ENCODE assay signal across 27 cellular contexts in genomic region chr1:24098907-24099637, GRCh38. TPM values are rescaled to one million over a fixed set of nuclear protein-coding genes. Genes with fewer than 3 reads are reported as not detected.
DNase-seq lines count a peak whose midpoint lies in the region; ATAC-seq, FAIRE-seq and TF ChIP-seq lines count a peak whose summit lies in the region.
"Had no signal": no experiment of that assay in that cellular context is flagged by ENCODE, and none has a peak within 500 bp of the region (broad histone marks: within the 10 kb centered on the region; RNA-seq: fewer than 3 reads in every experiment).

No MANE protein-coding gene starts in this region.

- H3K9me3 ChIP-seq in H9 (ENCODE audit: control insufficient read depth, low read depth, low read length) (no peaks in the 10 kb centered on the region), K562 (replicated peaks; ENCODE audit: control insufficient read depth, insufficient read depth, low read depth, low read length) (no peaks in the 10 kb centered on the region), lower lobe of right lung (no peaks in the 10 kb centered on the region), upper lobe of right lung (no peaks in the 10 kb centered on the region)
- H3K9me3 ChIP-seq: BE2C, left lung, thoracic aorta had no signal

- WGBS in H9 (ENCODE audit: extremely low coverage, insufficient read length, low lambda C conversion rate) = no CpG with 5 or more reads among the region's 13 CpGs
- WGBS in K562 (ENCODE audit: insufficient coverage, low coverage, missing lambda C conversion rate) = 8% methylated on average over 13 of the region's 13 CpGs

- no peak overlapping the region for H2AK5ac ChIP-seq in H9 (ENCODE audit: insufficient read length, low read length)

- H2AFZ ChIP-seq in H9 (ENCODE audit: low read length) (no peak overlapping the region), K562 (ENCODE audit: low read depth, low read length) (no peak overlapping the region)

- H2BK12ac ChIP-seq in H9 (ENCODE audit: insufficient read length, low read depth, low read length) = no peak overlapping the region

- no peak overlapping the region for H2BK5ac ChIP-seq in H9 (ENCODE audit: insufficient read length, low read length)

- in situ Hi-C loops in K562 (cut with MboI) = no loop called here

- H3K9me1 ChIP-seq in K562 (ENCODE audit: control insufficient read depth, insufficient read depth, low read length) = peaks cover 5% of the 10 kb centered on the region

- CTCF ChIA-PET in K562 (lab: Yijun Ruan, JAX; ENCODE audit: low intra/inter-chr PET ratio) = no interaction called here

- intact Hi-C loops in K562 (cut with micrococcal nuclease) (no loop called here), lower lobe of right lung (cut with DNase I) (no loop called here), upper lobe of right lung (cut with DNase I) (no loop called here)

- H3K79me1 ChIP-seq in H9 (ENCODE audit: insufficient read depth, low read depth, low read length, poor library complexity, severe bottlenecking) = no peaks in the 10 kb centered on the region

- H3T11ph ChIP-seq in H9 (ENCODE audit: low read length) = no peak overlapping the region

- no peak overlapping the region for H4K5ac ChIP-seq in H9 (ENCODE audit: insufficient read length, low read depth, low read length)

- H3K27me3 ChIP-seq in H9 (ENCODE audit: insufficient read depth, low read length) (no peaks in the 10 kb centered on the region), K562 (ENCODE audit: control insufficient read depth in 2 of 2, insufficient read depth in 2 of 2, low read length in 2 of 2) (peaks cover 45 to 86% of the 10 kb centered on the region in 2 experiments), lower lobe of right lung (ENCODE audit: low read depth) (no peaks in the 10 kb centered on the region), upper lobe of right lung (no peaks in the 10 kb centered on the region)
- H3K27me3 ChIP-seq: BE2C had no signal

- no peak overlapping the region for H4K91ac ChIP-seq in H9 (ENCODE audit: insufficient read length, low read depth, low read length)

- no peaks in the 10 kb centered on the region for H3K9me3 Mint-ChIP-seq in H9
- H3K9me3 Mint-ChIP-seq in progenitor cell of endocrine pancreas (ENCODE audit: low read depth) = no peaks in the 10 kb centered on the region
- H3K9me3 Mint-ChIP-seq: activated CD8-positive, alpha-beta T cell treated with anti-CD3 and anti-CD28 coated beads for 36 hours; activated naive CD4-positive, alpha-beta T cell treated with anti-CD3 and anti-CD28 coated beads, Interleukin-2, amount 10 ng/mL, durations not matched to agents 7 days and 5 days; brain; CD8-positive, alpha-beta T cell; IgD-negative memory B cell; immature natural killer cell; naive B cell; stimulated activated naive CD8-positive, alpha-beta T cell treated with anti-CD3 and anti-CD28 coated beads, Interleukin-15, amount 100 ng/mL, for 72 hours had no signal

- H3K27ac Mint-ChIP-seq in H9 = peak overlapping the region in 2 of 3 experiments; percentile 73 to 89; a peak in 3 of 7 replicates
- H3K27ac Mint-ChIP-seq in progenitor cell of endocrine pancreas = peak overlapping the region; percentile 87
- H3K27ac Mint-ChIP-seq: activated CD4-positive, alpha-beta T cell treated with anti-CD3 and anti-CD28 coated beads for 36 hours; activated CD8-positive, alpha-beta T cell treated with anti-CD3 and anti-CD28 coated beads for 36 hours; activated naive CD4-positive, alpha-beta T cell treated with anti-CD3 and anti-CD28 coated beads, Interleukin-2, amount 10 ng/mL, durations not matched to agents 7 days and 5 days; CD8-positive, alpha-beta T cell; immature natural killer cell; stimulated activated naive CD8-positive, alpha-beta T cell treated with anti-CD3 and anti-CD28 coated beads, Interleukin-15, amount 100 ng/mL, for 72 hours had no signal

- no peak overlapping the region for H3K14ac ChIP-seq in H9 (ENCODE audit: insufficient read depth, low read length)

- TF ChIP-seq RAD21 in K562 (CRISPR knock-in tag; conservative IDR thresholded peaks at IDR 0.05 in 1 of 2, IDR thresholded peaks at IDR 0.05 in 1 of 2) = no peak

- no peak overlapping the region for H3K4ac ChIP-seq in H9 (ENCODE audit: low read depth, low read length)

- no peaks in the 10 kb centered on the region for H4K20me1 ChIP-seq in H9 (ENCODE audit: control insufficient read depth, insufficient read depth, insufficient read length)
- H4K20me1 ChIP-seq in K562 (replicated peaks; ENCODE audit: control insufficient read depth, insufficient read depth, low read length) = peaks cover 16% of the 10 kb centered on the region

- DNase-seq in H9 (no peak), K562 (ENCODE audit: extremely low read depth in 1 of 4, low spot score in 3 of 4) (no peak), lower lobe of right lung (peak; percentile 14), progenitor cell of endocrine pancreas (ENCODE audit: low spot score, unreplicated experiment) (no peak), upper lobe of right lung (no peak)
- DNase-seq in stimulated activated CD4-positive, alpha-beta T cell treated with anti-CD3 and anti-CD28 coated beads, Interleukin-2, amount 100 ng/mL, for 24 hours = no peak
- DNase-seq: activated CD4-positive, alpha-beta T cell treated with anti-CD3 and anti-CD28 coated beads for 36 hours; activated CD8-positive, alpha-beta T cell treated with anti-CD3 and anti-CD28 coated beads for 36 hours; activated naive CD4-positive, alpha-beta T cell treated with anti-CD3 and anti-CD28 coated beads, Interleukin-2, amount 10 ng/mL, durations not matched to agents 7 days and 5 days; BE2C; CD8-positive, alpha-beta T cell; DMS 273 treated with DMSO at 0.1 percent for 48 hours; immature natural killer cell; left lung; naive B cell; NCI-H146; NCI-H2107; occipital lobe; SIG-M5; stimulated activated CD8-positive, alpha-beta memory T cell treated with anti-CD3 and anti-CD28 coated beads, Interleukin-4, amount 100 ng/mL, for 48 hours; stimulated activated naive CD8-positive, alpha-beta T cell treated with anti-CD3 and anti-CD28 coated beads, Interleukin-15, amount 100 ng/mL, for 72 hours; SW 1271; T-helper 9 cell had no signal

- no peak overlapping the region for H3K27ac ChIP-seq in H9 (ENCODE audit: insufficient read length, low read depth, low read length)
- H3K27ac ChIP-seq in K562 (ENCODE audit: extremely low read depth, low read depth, low read length) = no peak overlapping the region
- no peak overlapping the region for H3K27ac ChIP-seq in lower lobe of right lung
- no peak overlapping the region for H3K27ac ChIP-seq in upper lobe of right lung
- H3K27ac ChIP-seq: left lung, thoracic aorta had no signal

- FAIRE-seq in K562 (lab: Jason Lieb, UNC) = no peak

- no peak for TF ChIP-seq EP300 in K562 (IDR thresholded peaks at IDR 0.05; ENCODE audit: low read length)

- no peak overlapping the region for H3K9ac ChIP-seq in H9 (ENCODE audit: extremely low read depth, insufficient read length, low read length)
- H3K9ac ChIP-seq in K562 (ENCODE audit: insufficient read depth in 1 of 2, low read depth in 2 of 2, low read length in 2 of 2) = no peak overlapping the region

- H3K23me2 ChIP-seq in H9 (ENCODE audit: insufficient read length, low read depth, low read length, poor library complexity, severe bottlenecking) = no peaks in the 10 kb centered on the region

- H3K18ac ChIP-seq in H9 (ENCODE audit: insufficient read length, low read depth, low read length) = no peak overlapping the region

- ATAC-seq in K562 = peak; percentile 15; the same call in 1 of the 3 replicates
- ATAC-seq in lower lobe of right lung = no peak
- ATAC-seq in upper lobe of right lung = no peak
- ATAC-seq in GM18502 (IDR thresholded peaks at IDR 0.05; ENCODE audit: poor library complexity, unreplicated experiment) = no peak
- ATAC-seq: activated CD4-positive, alpha-beta T cell treated with anti-CD3 and anti-CD28 coated beads for 36 hours; activated CD8-positive, alpha-beta T cell treated with anti-CD3 and anti-CD28 coated beads for 36 hours; CD8-positive, alpha-beta T cell; left lung; stimulated activated naive CD8-positive, alpha-beta T cell treated with anti-CD3 and anti-CD28 coated beads, Interleukin-15, amount 100 ng/mL, for 72 hours had no signal

- TF ChIP-seq CTCF in H9 (conservative IDR thresholded peaks at IDR 0.05) (no peak), K562 (IDR thresholded peaks at IDR 0.05 in 2 of 3, conservative IDR thresholded peaks at IDR 0.05 in 1 of 3; ENCODE audit: insufficient read depth in 2 of 3, low read depth in 1 of 3, low read length in 3 of 3) (no peak), lower lobe of right lung (IDR thresholded peaks at IDR 0.05) (no peak), progenitor cell of endocrine pancreas (IDR thresholded peaks at IDR 0.05; ENCODE audit: unreplicated experiment) (no peak), upper lobe of right lung (IDR thresholded peaks at IDR 0.05) (no peak)

- POLR2A ChIA-PET in K562 (lab: Yijun Ruan, JAX) = interaction anchor here (1.0 kb wide), 1 partner anchor 20 kb away, joined by 3 read pairs; no protein-coding TSS in a partner anchor

- no peak overlapping the region for H2BK20ac ChIP-seq in H9 (ENCODE audit: low read depth, low read length, poor library complexity, severe bottlenecking)

- H3K36me3 Mint-ChIP-seq in H9 (ENCODE audit: insufficient read depth in 1 of 3, low read depth in 3 of 3) = no peaks in the 10 kb centered on the region
- no peaks in the 10 kb centered on the region for H3K36me3 Mint-ChIP-seq in progenitor cell of endocrine pancreas (ENCODE audit: insufficient read depth)
- H3K36me3 Mint-ChIP-seq: activated naive CD4-positive, alpha-beta T cell treated with anti-CD3 and anti-CD28 coated beads, Interleukin-2, amount 10 ng/mL, durations not matched to agents 7 days and 5 days; brain; CD8-positive, alpha-beta T cell; IgD-negative memory B cell; immature natural killer cell; naive B cell had no signal

- no peak overlapping the region for H2BK15ac ChIP-seq in H9 (ENCODE audit: low read depth, low read length)

- H3K4me1 ChIP-seq in H9 (ENCODE audit: insufficient read depth, low read length) (no peaks in the 10 kb centered on the region), K562 (replicated peaks in 1 of 2; ENCODE audit: control insufficient read depth in 2 of 2, insufficient read depth in 2 of 2, low read length in 2 of 2) (peaks cover 2 to 11% of the 10 kb centered on the region in 2 experiments; a peak in 4 of 5 replicates), lower lobe of right lung (no peaks in the 10 kb centered on the region), upper lobe of right lung (no peaks in the 10 kb centered on the region)
- H3K4me1 ChIP-seq: BE2C, left lung had no signal

- peaks cover 14 to 30% of the 10 kb centered on the region in 2 experiments for H3K4me1 Mint-ChIP-seq in H9
- peaks cover 36% of the 10 kb centered on the region for H3K4me1 Mint-ChIP-seq in progenitor cell of endocrine pancreas (ENCODE audit: low read depth)
- H3K4me1 Mint-ChIP-seq: activated CD4-positive, alpha-beta T cell treated with anti-CD3 and anti-CD28 coated beads for 36 hours; activated naive CD4-positive, alpha-beta T cell treated with anti-CD3 and anti-CD28 coated beads, Interleukin-2, amount 10 ng/mL, durations not matched to agents 7 days and 5 days; immature natural killer cell; stimulated activated naive CD8-positive, alpha-beta T cell treated with anti-CD3 and anti-CD28 coated beads, Interleukin-15, amount 100 ng/mL, for 72 hours had no signal

- no peaks in the 10 kb centered on the region; the same call in 1 of the 2 replicates for H3K27me3 Mint-ChIP-seq in H9 (ENCODE audit: low read depth)
- H3K27me3 Mint-ChIP-seq in progenitor cell of endocrine pancreas = peaks cover 3% of the 10 kb centered on the region
- H3K27me3 Mint-ChIP-seq: activated CD8-positive, alpha-beta T cell treated with anti-CD3 and anti-CD28 coated beads for 36 hours had no signal

- BruUV-seq in K562 (replicated peaks; lab: Mats Ljungman, UMichigan) = no TSS peak

- H3K23ac ChIP-seq in H9 (ENCODE audit: insufficient read length, low read depth, low read length) = no peak overlapping the region

- no peak for TF ChIP-seq POLR2A in K562 (conservative IDR thresholded peaks at IDR 0.05)

- no peak overlapping the region for H2BK120ac ChIP-seq in H9 (ENCODE audit: low read depth, low read length, poor library complexity, severe bottlenecking)

- no peaks in the 10 kb centered on the region for H3K79me2 ChIP-seq in H9 (ENCODE audit: insufficient read depth, low read length)
- H3K79me2 ChIP-seq in K562 (ENCODE audit: control insufficient read depth, insufficient read depth, low read length) = no peaks in the 10 kb centered on the region

- H3K4me3 Mint-ChIP-seq in H9 (peak overlapping the region in 1 of 2 experiments; percentile 16; a peak in 2 of 5 replicates), progenitor cell of endocrine pancreas (ENCODE audit: low read depth) (no peak overlapping the region)
- H3K4me3 Mint-ChIP-seq: activated CD4-positive, alpha-beta T cell treated with anti-CD3 and anti-CD28 coated beads for 36 hours; activated CD8-positive, alpha-beta T cell treated with anti-CD3 and anti-CD28 coated beads for 36 hours; activated naive CD4-positive, alpha-beta T cell treated with anti-CD3 and anti-CD28 coated beads, Interleukin-2, amount 10 ng/mL, durations not matched to agents 7 days and 5 days; brain; CD8-positive, alpha-beta T cell; IgD-negative memory B cell; immature natural killer cell; stimulated activated naive CD8-positive, alpha-beta T cell treated with anti-CD3 and anti-CD28 coated beads, Interleukin-15, amount 100 ng/mL, for 72 hours had no signal

- H4K8ac ChIP-seq in H9 (replicated peaks; ENCODE audit: insufficient read length, low read depth, low read length) = no peak overlapping the region

- no peak overlapping the region for H3K4me3 ChIP-seq in K562
- no peak overlapping the region for H3K4me3 ChIP-seq in lower lobe of right lung
- no peak overlapping the region for H3K4me3 ChIP-seq in upper lobe of right lung
- H3K4me3 ChIP-seq: left lung, thoracic aorta had no signal

- H3K4me2 ChIP-seq in H9 (ENCODE audit: insufficient read depth, insufficient read length, low read length) = no peak overlapping the region
- H3K4me2 ChIP-seq in K562 (ENCODE audit: insufficient read depth, low read length) = no peak overlapping the region

- H3K36me3 ChIP-seq in K562 (ENCODE audit: control insufficient read depth, insufficient read depth, low read length) (no peaks in the 10 kb centered on the region), lower lobe of right lung (no peaks in the 10 kb centered on the region), upper lobe of right lung (no peaks in the 10 kb centered on the region)
- H3K36me3 ChIP-seq: BE2C, left lung, thoracic aorta had no signal

- no peak overlapping the region for H3K56ac ChIP-seq in H9 (ENCODE audit: insufficient read length, low read depth, low read length)

RNA-seq across cellular contexts. Expression of gene MYOM3, which starts 12.9 kb away (rescaled TPM):
- total RNA-seq in H9 (2021) (0.07 and 0.11 TPM in 2 replicates), K562 (2014; rRNA removed) (not detected in 2 replicates), K562 (2014; rRNA removed; fragmentation: Illumina TruSeq; extraction: Trizol) (not detected in 2 replicates), K562 (2015; rRNA removed; fragmentation: Illumina TruSeq; extraction: Trizol) (not detected in 2 replicates), K562 (2021) (not detected in 2 replicates), lower lobe of right lung (0.15 TPM), progenitor cell of endocrine pancreas (0.62 and 0.84 TPM in 2 replicates), upper lobe of right lung (0.69 TPM)
- 0.09 TPM in 1 of 2 replicates, not detected in the other for total RNA-seq in K562 (2011; cell fraction: chromatin; rRNA removed; ENCODE audit: low replicate concordance)
- total RNA-seq in K562 (2011; cell fraction: nucleolus; rRNA removed) = not detected in 2 replicates
- not detected in 2 replicates for total RNA-seq in K562 (2011; cell fraction: nucleoplasm; rRNA removed)
- polyA plus RNA-seq in K562 (2011; rRNA removed) (0.01 TPM in 1 of 2 replicates, not detected in the other), K562 (2014; fragmentation: Illumina TruSeq; extraction: Trizol) (not detected in 2 replicates), K562 (2014; fragmentation: Nextera tagmentation; extraction: Ambion mirVana) (not detected), K562 (2014; rRNA removed) (not detected in 2 replicates)
- polyA plus RNA-seq in K562 (2011; cell fraction: cytosol; rRNA removed) = not detected in 2 replicates
- polyA plus RNA-seq in K562 (2011; cell fraction: nucleus; rRNA removed) = 0.03 and 0.06 TPM in 2 replicates
- polyA plus RNA-seq in K562 (2012) = 0.06 TPM in 1 of 2 replicates, not detected in the other
- 0.11 TPM in 1 of 2 replicates, not detected in the other for polyA minus RNA-seq in K562 (2011; rRNA and poly(A)+ RNA removed)
- not detected in 2 replicates for polyA minus RNA-seq in K562 (2011; cell fraction: cytosol; rRNA and poly(A)+ RNA removed)
- not detected in 2 replicates for polyA minus RNA-seq in K562 (2011; cell fraction: nucleus; rRNA and poly(A)+ RNA removed)
- total RNA-seq: activated CD4-positive, alpha-beta T cell treated with anti-CD3 and anti-CD28 coated beads for 36 hours; activated CD8-positive, alpha-beta T cell treated with anti-CD3 and anti-CD28 coated beads for 36 hours; CD8-positive, alpha-beta T cell had no signal
- polyA plus RNA-seq: IgD-negative memory B cell, immature natural killer cell had no signal

RNA-seq across cellular contexts. Expression of gene IL22RA1, which starts 43.9 kb away (rescaled TPM):
- total RNA-seq in H9 (2021) (0.13 TPM in 1 of 2 replicates, not detected in the other), K562 (2014; rRNA removed) (not detected in 2 replicates), K562 (2014; rRNA removed; fragmentation: Illumina TruSeq; extraction: Trizol) (not detected in 2 replicates), K562 (2015; rRNA removed; fragmentation: Illumina TruSeq; extraction: Trizol) (not detected in 2 replicates), K562 (2021) (0.11 TPM in 1 of 2 replicates, not detected in the other), lower lobe of right lung (0.83 TPM), progenitor cell of endocrine pancreas (0.13 and 0.26 TPM in 2 replicates), upper lobe of right lung (0.87 TPM)
- total RNA-seq in K562 (2011; cell fraction: chromatin; rRNA removed; ENCODE audit: low replicate concordance) = not detected in 2 replicates
- not detected in 2 replicates for total RNA-seq in K562 (2011; cell fraction: nucleolus; rRNA removed)
- total RNA-seq in K562 (2011; cell fraction: nucleoplasm; rRNA removed) = not detected in 2 replicates
- polyA plus RNA-seq in K562 (2011; rRNA removed) (not detected in 2 replicates), K562 (2014; fragmentation: Illumina TruSeq; extraction: Trizol) (not detected in 2 replicates), K562 (2014; fragmentation: Nextera tagmentation; extraction: Ambion mirVana) (not detected), K562 (2014; rRNA removed) (not detected in 2 replicates)
- not detected in 2 replicates for polyA plus RNA-seq in K562 (2011; cell fraction: cytosol; rRNA removed)
- polyA plus RNA-seq in K562 (2011; cell fraction: nucleus; rRNA removed) = not detected in 2 replicates
- polyA plus RNA-seq in K562 (2012) = not detected in 2 replicates
- not detected in 2 replicates for polyA minus RNA-seq in K562 (2011; rRNA and poly(A)+ RNA removed)
- polyA minus RNA-seq in K562 (2011; cell fraction: cytosol; rRNA and poly(A)+ RNA removed) = not detected in 2 replicates
- not detected in 2 replicates for polyA minus RNA-seq in K562 (2011; cell fraction: nucleus; rRNA and poly(A)+ RNA removed)
- total RNA-seq: activated CD4-positive, alpha-beta T cell treated with anti-CD3 and anti-CD28 coated beads for 36 hours; activated CD8-positive, alpha-beta T cell treated with anti-CD3 and anti-CD28 coated beads for 36 hours; CD8-positive, alpha-beta T cell; occipital lobe had no signal
- polyA plus RNA-seq: IgD-negative memory B cell, immature natural killer cell had no signal
